ENCODE assay signal across 7 cellular contexts in genomic region chr17:30291571-30292489, GRCh38. TPM values are rescaled to one million over a fixed set of nuclear protein-coding genes. Genes with fewer than 3 reads are reported as not detected.
DNase-seq lines count a peak whose midpoint lies in the region; ATAC-seq, FAIRE-seq and TF ChIP-seq lines count a peak whose summit lies in the region.

TSS of gene BLMH (minus strand) at chr17:30291944. CDS start at chr17:30291819, 125 bp downstream.

- H3K9me3 ChIP-seq in kidney (ENCODE audit: control insufficient read depth in 1 of 2, low read length in 2 of 2), result no peaks in the 10 kb centered on the region

- no peak for TF ChIP-seq CTCF in kidney (IDR thresholded peaks at IDR 0.05; ENCODE audit: borderline replicate concordance, extremely low read depth, insufficient read depth)

- H3K4me1 ChIP-seq in kidney (ENCODE audit: control insufficient read depth in 1 of 2, insufficient read depth in 1 of 2, low read depth in 1 of 2, low read length in 2 of 2), result peaks cover 9 to 11% of the 10 kb centered on the region in 2 donors

- peak; percentile 70 for DNase-seq in NCI-H2171 (lab: John Stamatoyannopoulos, UW)
- peak; percentile 81 for DNase-seq in activated CD4-positive, CD25-positive, alpha-beta regulatory T cell treated with anti-CD3 and anti-CD28 coated beads, Interleukin-2, amount 50 U/mL, for 72 hours
- peak; percentile 54 for DNase-seq in cerebellar cortex (ENCODE audit: low spot score)
- peak; percentile 93 for DNase-seq in kidney
- DNase-seq in stimulated activated CD4-positive, alpha-beta T cell treated with anti-CD3 and anti-CD28 coated beads, Interleukin-15, amount 100 ng/mL, for 1 hour (ENCODE audit: low read depth in 1 of 2, low spot score in 1 of 2), result peak; percentile 68 to 83

- peaks cover 5 to 8% of the 10 kb centered on the region in 2 donors for H3K36me3 ChIP-seq in kidney (ENCODE audit: control insufficient read depth in 1 of 2, insufficient read depth in 2 of 2, low read length in 2 of 2)

- FAIRE-seq in kidney (lab: Jason Lieb, UNC), result no peak

- peak within 1 kb of the TSS; percentile 14 to 86 for H3K27ac ChIP-seq in kidney (ENCODE audit: low read depth in 2 of 2, low read length in 2 of 2)

- intact Hi-C loops in kidney (cut with DNase I), result no loop called here

- ATAC-seq in GM18502 (IDR thresholded peaks at IDR 0.05; ENCODE audit: poor library complexity, unreplicated experiment) (peak; percentile 82), HG02763 (IDR thresholded peaks at IDR 0.05; ENCODE audit: unreplicated experiment) (peak; percentile 69)

- peak within 1 kb of the TSS; percentile 77 to 85 for H3K9ac ChIP-seq in kidney (ENCODE audit: low read length in 2 of 2)

- H3K4me3 ChIP-seq in kidney (ENCODE audit: low read length in 2 of 2), result peak within 1 kb of the TSS; percentile 97

RNA-seq across cellular contexts. Expression of gene BLMH, which starts in this region (rescaled TPM):
- total RNA-seq in kidney, result 32.5 TPM
- 30.5 TPM for polyA plus RNA-seq in kidney (ENCODE audit: insufficient read depth, low read depth, low replicate concordance)

Comparison
In these comparisons a context has a peak if more than half of its experiments do, and no peak if none do; other contexts are left out.
1. Peak in every context shown above with its lines: DNase-seq, ATAC-seq, H3K4me3 ChIP-seq and H3K27ac ChIP-seq.